ENCODE assay signal across 8 cellular contexts in the genomic region with DNA sequence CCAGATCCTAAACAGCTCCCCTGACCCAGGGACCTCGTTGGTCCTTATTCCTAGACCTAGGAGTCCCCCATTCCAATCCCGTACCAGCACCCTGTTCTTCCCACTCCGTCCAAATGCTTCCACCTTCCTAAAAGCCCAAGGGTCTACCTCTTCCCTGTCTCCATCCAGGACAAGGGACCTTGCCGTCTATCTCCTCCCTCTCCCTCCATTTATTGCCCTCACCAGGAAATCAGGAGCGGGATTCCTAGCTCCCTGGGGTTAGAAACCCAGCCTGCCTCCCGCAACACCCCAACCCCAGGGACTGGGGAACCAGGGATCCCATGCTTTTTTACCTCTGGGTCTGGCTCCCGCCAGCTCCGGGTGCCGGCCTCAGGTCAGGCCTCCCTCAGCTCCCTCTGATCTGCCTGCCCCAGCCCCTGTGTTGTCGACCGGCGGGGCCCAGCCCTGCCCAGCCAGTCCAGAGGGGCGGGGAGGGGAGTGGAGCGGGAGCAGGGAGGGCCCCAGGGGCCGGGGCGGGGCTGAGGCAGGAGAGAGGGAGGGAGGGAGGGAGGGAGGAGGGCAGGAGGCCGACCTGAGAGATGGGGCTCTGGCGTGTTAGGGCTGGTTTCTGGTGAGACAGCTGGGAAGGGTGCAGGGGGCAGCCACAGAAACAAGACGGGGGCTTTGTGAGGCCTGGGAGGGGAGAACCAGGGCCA. TPM values are rescaled to one million over a fixed set of nuclear protein-coding genes. Genes with fewer than 3 reads are reported as not detected.
DNase-seq lines count a peak whose midpoint lies in the region; ATAC-seq and TF ChIP-seq lines count a peak whose summit lies in the region.

TSS of gene B3GNT8 (minus strand) at position 423 of the 695 bp plus-strand sequence. CDS start 596 bp downstream, outside the sequence.

- H3K36me3 ChIP-seq in thyroid gland = peaks cover 25 to 32% of the 10 kb centered on the region in 2 donors

- peaks cover 20% of the 10 kb centered on the region for H3K36me3 Mint-ChIP-seq in activated T-helper 1 cell treated with anti-CD3 and anti-CD28 coated beads, Interleukin-12 subunit alpha, Interleukin-12 subunit beta, Interleukin-2, Interleukin-4 antibody, amounts not matched to agents 30 ng/mL and 10 ng/mL and 1 ng/mL, durations not matched to agents 14 hours and 24 hours and 36 hours (ENCODE audit: low read depth)
- H3K36me3 Mint-ChIP-seq in natural killer cell treated with Interleukin-12 subunit alpha and Interleukin-12 subunit beta and Interleukin-15 and Interleukin-18, amount 100 ng/mL, for 72 hours = peaks cover under 1% of the 10 kb centered on the region

- H3K4me3 Mint-ChIP-seq in activated T-helper 1 cell treated with anti-CD3 and anti-CD28 coated beads, Interleukin-12 subunit alpha, Interleukin-12 subunit beta, Interleukin-2, Interleukin-4 antibody, amounts not matched to agents 30 ng/mL and 10 ng/mL and 1 ng/mL, durations not matched to agents 14 hours and 24 hours and 36 hours = peak within 1 kb of the TSS; percentile 82
- peak within 1 kb of the TSS; percentile 90 for H3K4me3 Mint-ChIP-seq in natural killer cell treated with Interleukin-12 subunit alpha and Interleukin-12 subunit beta and Interleukin-15 and Interleukin-18, amount 100 ng/mL, for 72 hours

- TF ChIP-seq POLR2A in thyroid gland (IDR thresholded peaks at IDR 0.05) = peak in 1 of 2 donors; percentile 27

- peaks cover 11% of the 10 kb centered on the region for H3K4me1 Mint-ChIP-seq in activated T-helper 1 cell treated with anti-CD3 and anti-CD28 coated beads, Interleukin-12 subunit alpha, Interleukin-12 subunit beta, Interleukin-2, Interleukin-4 antibody, amounts not matched to agents 30 ng/mL and 10 ng/mL and 1 ng/mL, durations not matched to agents 14 hours and 24 hours and 36 hours (ENCODE audit: low read depth)
- peaks cover 19 to 25% of the 10 kb centered on the region in 2 donors for H3K4me1 Mint-ChIP-seq in natural killer cell treated with Interleukin-12 subunit alpha and Interleukin-12 subunit beta and Interleukin-15 and Interleukin-18, amount 100 ng/mL, for 72 hours (ENCODE audit: low read depth in 2 of 2)

- ATAC-seq in natural killer cell treated with Interleukin-12 subunit alpha and Interleukin-12 subunit beta and Interleukin-15 and Interleukin-18, amount 100 ng/mL, for 72 hours = peak; percentile 78 to 79
- no peak for ATAC-seq in GM21786 (IDR thresholded peaks at IDR 0.05; ENCODE audit: unreplicated experiment)

- peak within 1 kb of the TSS; percentile 56 to 86 (median 58) for H3K27ac ChIP-seq in thyroid gland

- intact Hi-C loops in activated T-helper 1 cell treated with anti-CD3 and anti-CD28 coated beads, Interleukin-12 subunit alpha, Interleukin-12 subunit beta, Interleukin-2, Interleukin-4 antibody, amounts not matched to agents 30 ng/mL and 10 ng/mL and 1 ng/mL, durations not matched to agents 14 hours and 24 hours and 36 hours (cut with micrococcal nuclease) = no loop called here
- intact Hi-C loops in thyroid gland (cut with DNase I) = no loop called here

- TF ChIP-seq CTCF in GM13977 (IDR thresholded peaks at IDR 0.05; ENCODE audit: extremely low read depth, insufficient read depth, missing control alignments) (no peak), fibroblast of mammary gland (conservative IDR thresholded peaks at IDR 0.05; ENCODE audit: control insufficient read depth, insufficient read depth, low read depth, low read length) (no peak), thyroid gland (IDR thresholded peaks at IDR 0.05) (no peak)

- no peaks in the 10 kb centered on the region for H3K27me3 Mint-ChIP-seq in activated T-helper 1 cell treated with anti-CD3 and anti-CD28 coated beads, Interleukin-12 subunit alpha, Interleukin-12 subunit beta, Interleukin-2, Interleukin-4 antibody, amounts not matched to agents 30 ng/mL and 10 ng/mL and 1 ng/mL, durations not matched to agents 14 hours and 24 hours and 36 hours (ENCODE audit: insufficient read depth)
- no peaks in the 10 kb centered on the region for H3K27me3 Mint-ChIP-seq in natural killer cell treated with Interleukin-12 subunit alpha and Interleukin-12 subunit beta and Interleukin-15 and Interleukin-18, amount 100 ng/mL, for 72 hours

- no peaks in the 10 kb centered on the region for H3K9me3 ChIP-seq in thyroid gland

- DNase-seq in GM13977 (ENCODE audit: low spot score) = peak; percentile 86
- peak; percentile 95 for DNase-seq in NCI-H510A (lab: John Stamatoyannopoulos, UW)
- DNase-seq in activated T-helper 1 cell treated with anti-CD3 and anti-CD28 coated beads, Interleukin-12 subunit alpha, Interleukin-12 subunit beta, Interleukin-2, Interleukin-4 antibody, amounts not matched to agents 30 ng/mL and 10 ng/mL and 1 ng/mL, durations not matched to agents 14 hours and 24 hours and 36 hours (ENCODE audit: low spot score) = no peak
- peak; percentile 51 for DNase-seq in fibroblast of mammary gland (ENCODE audit: low read depth)
- DNase-seq in natural killer cell treated with Interleukin-12 subunit alpha and Interleukin-12 subunit beta and Interleukin-15 and Interleukin-18, amount 100 ng/mL, for 72 hours (ENCODE audit: low spot score) = no peak
- peak; percentile 87 to 89 for DNase-seq in thyroid gland
- DNase-seq in NK-92 (lab: John Stamatoyannopoulos, UW; ENCODE audit: unreplicated experiment) = no peak

- H3K27me3 ChIP-seq in thyroid gland = no peaks in the 10 kb centered on the region

- H3K27ac Mint-ChIP-seq in activated T-helper 1 cell treated with anti-CD3 and anti-CD28 coated beads, Interleukin-12 subunit alpha, Interleukin-12 subunit beta, Interleukin-2, Interleukin-4 antibody, amounts not matched to agents 30 ng/mL and 10 ng/mL and 1 ng/mL, durations not matched to agents 14 hours and 24 hours and 36 hours = peak within 1 kb of the TSS; percentile 87
- peak within 1 kb of the TSS; percentile 89 to 96 for H3K27ac Mint-ChIP-seq in natural killer cell treated with Interleukin-12 subunit alpha and Interleukin-12 subunit beta and Interleukin-15 and Interleukin-18, amount 100 ng/mL, for 72 hours

- H3K9me3 Mint-ChIP-seq in activated T-helper 1 cell treated with anti-CD3 and anti-CD28 coated beads, Interleukin-12 subunit alpha, Interleukin-12 subunit beta, Interleukin-2, Interleukin-4 antibody, amounts not matched to agents 30 ng/mL and 10 ng/mL and 1 ng/mL, durations not matched to agents 14 hours and 24 hours and 36 hours = no peaks in the 10 kb centered on the region
- H3K9me3 Mint-ChIP-seq in natural killer cell treated with Interleukin-12 subunit alpha and Interleukin-12 subunit beta and Interleukin-15 and Interleukin-18, amount 100 ng/mL, for 72 hours = no peaks in the 10 kb centered on the region

- in situ Hi-C loops in GM13977 (cut with MboI; ENCODE audit: low pct_unique_long_range_greater_than_20kb, low sequenced_read_pairs, unreplicated experiment) = no loop called here

- H3K4me3 ChIP-seq in fibroblast of mammary gland (ENCODE audit: control insufficient read depth, low read depth, low read length) = peak within 1 kb of the TSS; percentile 41
- H3K4me3 ChIP-seq in thyroid gland (replicated peaks in 1 of 3) = peak within 1 kb of the TSS in 1 of 3 donors; percentile 30

- WGBS in thyroid gland, 2 donors = 21% methylated on average over 15 to 17 of the region's 19 CpGs

- H3K4me1 ChIP-seq in thyroid gland = peaks cover 17 to 31% of the 10 kb centered on the region in 2 donors

RNA-seq across cellular contexts. Expression of gene B3GNT8, which starts in this region (rescaled TPM):
- 0.44 and 0.99 TPM in 2 replicates for total RNA-seq in activated T-helper 1 cell treated with anti-CD3 and anti-CD28 coated beads, Interleukin-12 subunit alpha, Interleukin-12 subunit beta, Interleukin-2, Interleukin-4 antibody, amounts not matched to agents 30 ng/mL and 10 ng/mL and 1 ng/mL, durations not matched to agents 14 hours and 24 hours and 36 hours
- 1 to 10 TPM in 1 of 2 donors, under 1 TPM in 1; 0.78 to 3.0 TPM for total RNA-seq in natural killer cell treated with Interleukin-12 subunit alpha and Interleukin-12 subunit beta and Interleukin-15 and Interleukin-18, amount 100 ng/mL, for 72 hours
- total RNA-seq in thyroid gland = 1 to 10 TPM in 2 of 4 donors, under 1 TPM in 1, not detected in 1; 0.59 to 2.4 (median 1.4) TPM

Comparison
In these comparisons a context has a peak if more than half of its experiments do, and no peak if none do; other contexts are left out.
1. DNase-seq: peak in GM13977 (single experiment), NCI-H510A (single experiment), fibroblast of mammary gland (single experiment) and thyroid gland (2 of 2); none in activated T-helper 1 cell treated with anti-CD3 and anti-CD28 coated beads, Interleukin-12 subunit alpha, Interleukin-12 subunit beta, Interleukin-2, Interleukin-4 antibody, amounts not matched to agents 30 ng/mL and 10 ng/mL and 1 ng/mL, durations not matched to agents 14 hours and 24 hours and 36 hours (single experiment), natural killer cell treated with Interleukin-12 subunit alpha and Interleukin-12 subunit beta and Interleukin-15 and Interleukin-18, amount 100 ng/mL, for 72 hours (single experiment) and NK-92 (single experiment).